10 cellular contexts compared by ENCODE assay signal in genomic region chr4:139675156-139675555, GRCh38. TPM values are rescaled to one million over a fixed set of nuclear protein-coding genes. Genes with fewer than 3 reads are reported as not detected.
DNase-seq lines count a peak whose midpoint lies in the region; ATAC-seq and TF ChIP-seq lines count a peak whose summit lies in the region.
"Had no signal": no experiment of that assay in that cellular context is flagged by ENCODE, and none has a peak within 500 bp of the region (broad histone marks: within the 10 kb centered on the region; RNA-seq: fewer than 3 reads in every experiment).

No MANE protein-coding gene starts in this region.

- intact Hi-C loops in sciatic nerve (cut with DNase I): no loop called here

- H3K27me3 ChIP-seq in HL-60 (ENCODE audit: insufficient read depth, poor library complexity, severe bottlenecking): no peaks in the 10 kb centered on the region

- no peak overlapping the region for H3K4me3 ChIP-seq in HL-60 (replicated peaks; ENCODE audit: insufficient read depth, low read length)

- CTCF ChIA-PET in GM10248 (lab: Yijun Ruan, JAX): interaction anchor here (0.7 to 14.3 kb wide), 4 partner anchors 10 to 578 kb away, joined by 3 to 176 read pairs (median 3); partner anchors contain the start of gene MGST2

- TF ChIP-seq CTCF in HL-60 (IDR thresholded peaks at IDR 0.05; ENCODE audit: insufficient read depth, low read length) (no peak), GM10248 (IDR thresholded peaks at IDR 0.05; ENCODE audit: control extremely low read depth, extremely low read depth, low read depth, missing control alignments) (no peak)

- no peaks in the 10 kb centered on the region for H3K4me1 Mint-ChIP-seq in central memory CD8-positive, alpha-beta T cell

- H3K27ac Mint-ChIP-seq in central memory CD8-positive, alpha-beta T cell (ENCODE audit: low read depth): no peak overlapping the region
- H3K27ac Mint-ChIP-seq: activated naive CD8-positive, alpha-beta T cell treated with anti-CD3 and anti-CD28 coated beads, Interleukin-2, amount 10 ng/mL, durations not matched to agents 7 days and 5 days had no signal

- peak; percentile 62 to 74 for DNase-seq in HL-60 (ENCODE audit: low read depth in 1 of 2, low spot score in 1 of 2)
- no peak for DNase-seq in central memory CD8-positive, alpha-beta T cell (ENCODE audit: low spot score in 2 of 2)
- no peak for DNase-seq in sciatic nerve (ENCODE audit: low spot score)
- no peak for DNase-seq in activated CD8-positive, alpha-beta memory T cell treated with anti-CD3 and anti-CD28 coated beads, Interleukin-2, amount 50 U/mL, for 4 hours
- DNase-seq in inferior parietal cortex (ENCODE audit: extremely low spot score): no peak
- DNase-seq in GM10248 (ENCODE audit: extremely low spot score): no peak
- DNase-seq: activated CD4-positive, alpha-beta T cell treated with anti-CD3 and anti-CD28 coated beads for 1 hour; activated naive CD8-positive, alpha-beta T cell treated with anti-CD3 and anti-CD28 coated beads, Interleukin-2, amount 10 ng/mL, durations not matched to agents 7 days and 5 days had no signal

- H3K27ac ChIP-seq in HL-60 (replicated peaks): peak overlapping the region; percentile 52

- POLR2A ChIA-PET in GM10248 (lab: Yijun Ruan, JAX): no interaction called here

- H3K4me3 Mint-ChIP-seq in central memory CD8-positive, alpha-beta T cell: no peak overlapping the region
- H3K4me3 Mint-ChIP-seq: activated naive CD8-positive, alpha-beta T cell treated with anti-CD3 and anti-CD28 coated beads, Interleukin-2, amount 10 ng/mL, durations not matched to agents 7 days and 5 days had no signal

- ATAC-seq in GM18861 (IDR thresholded peaks at IDR 0.05; ENCODE audit: unreplicated experiment) (peak; percentile 61), sciatic nerve (peak; percentile 81), HG02981 (IDR thresholded peaks at IDR 0.05; ENCODE audit: unreplicated experiment) (no peak)
- ATAC-seq in central memory CD8-positive, alpha-beta T cell (replicated peaks; ENCODE audit: extremely low read depth, poor library complexity, severe bottlenecking): peak; percentile 19

- H3K9me3 Mint-ChIP-seq in central memory CD8-positive, alpha-beta T cell: no peaks in the 10 kb centered on the region
- H3K9me3 Mint-ChIP-seq: activated naive CD8-positive, alpha-beta T cell treated with anti-CD3 and anti-CD28 coated beads, Interleukin-2, amount 10 ng/mL, durations not matched to agents 7 days and 5 days had no signal

- peaks cover 1% of the 10 kb centered on the region for H3K36me3 Mint-ChIP-seq in central memory CD8-positive, alpha-beta T cell (ENCODE audit: insufficient read depth)

- no peaks in the 10 kb centered on the region for H3K27me3 Mint-ChIP-seq in central memory CD8-positive, alpha-beta T cell
- H3K27me3 Mint-ChIP-seq: activated naive CD8-positive, alpha-beta T cell treated with anti-CD3 and anti-CD28 coated beads, Interleukin-2, amount 10 ng/mL, durations not matched to agents 7 days and 5 days had no signal

RNA-seq across cellular contexts. Expression of gene MGST2, which starts 9.5 kb away (rescaled TPM):
- total RNA-seq in sciatic nerve: 42.8 TPM

Comparison
In these comparisons a context has a peak if more than half of its experiments do, and no peak if none do; other contexts are left out.
1. DNase-seq: peak in HL-60 (2 of 2); none in central memory CD8-positive, alpha-beta T cell (0 of 2), sciatic nerve (single experiment), activated CD8-positive, alpha-beta memory T cell treated with anti-CD3 and anti-CD28 coated beads, Interleukin-2, amount 50 U/mL, for 4 hours (single experiment), inferior parietal cortex (single experiment) and GM10248 (single experiment).